In the genomic region with DNA sequence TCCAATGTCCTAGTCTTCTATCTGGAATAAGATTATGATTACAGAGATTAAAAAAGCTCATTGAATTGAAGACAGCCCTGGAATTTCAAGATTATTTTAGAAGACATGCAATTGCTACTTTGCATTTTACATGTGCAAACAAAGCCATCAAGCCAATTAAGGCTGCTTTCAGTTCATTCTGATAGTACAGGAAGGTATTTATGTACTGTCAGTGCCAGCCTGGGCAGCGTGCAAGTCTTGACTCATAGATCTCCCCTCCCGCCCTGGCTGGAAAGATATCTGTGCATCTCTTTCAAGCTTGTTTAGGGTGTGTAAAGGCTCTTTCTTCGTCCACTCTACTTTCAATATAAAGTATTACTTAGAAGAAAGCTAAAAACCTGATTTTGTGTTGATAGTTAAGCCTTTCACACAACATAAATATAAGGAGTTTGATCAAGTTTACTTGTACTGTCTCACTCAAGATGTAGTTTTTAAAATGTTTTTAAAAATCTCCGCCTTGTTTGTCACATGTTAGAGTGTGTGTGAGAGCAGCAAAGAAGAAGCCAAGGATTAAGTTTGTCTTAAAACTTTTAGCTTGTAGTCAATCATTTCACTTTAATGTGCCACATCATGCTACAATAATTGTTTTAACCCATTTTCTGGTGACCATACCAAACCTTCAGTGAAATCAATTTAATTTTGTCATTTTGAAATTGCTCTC, we compare ENCODE assay signal across 13 cellular contexts. TPM values are rescaled to one million over a fixed set of nuclear protein-coding genes. Genes with fewer than 3 reads are reported as not detected.
DNase-seq lines count a peak whose midpoint lies in the region; ATAC-seq, FAIRE-seq and TF ChIP-seq lines count a peak whose summit lies in the region.
"Had no signal": no experiment of that assay in that cellular context is flagged by ENCODE, and none has a peak within 500 bp of the region (broad histone marks: within the 10 kb centered on the region; RNA-seq: fewer than 3 reads in every experiment).

No MANE protein-coding gene starts in this region.

- no peak overlapping the region for H3K27ac ChIP-seq in foreskin keratinocyte
- H3K27ac ChIP-seq in psoas muscle = no peak overlapping the region
- no peak overlapping the region for H3K27ac ChIP-seq in dorsolateral prefrontal cortex

- no peaks in the 10 kb centered on the region for H3K4me1 ChIP-seq in foreskin keratinocyte
- H3K4me1 ChIP-seq in psoas muscle = no peaks in the 10 kb centered on the region

- ATAC-seq in GM21576 (IDR thresholded peaks at IDR 0.05; ENCODE audit: unreplicated experiment) = peak; percentile 84
- peak; percentile 95 for ATAC-seq in foreskin keratinocyte
- ATAC-seq in HG03342 (IDR thresholded peaks at IDR 0.05; ENCODE audit: unreplicated experiment) = no peak
- ATAC-seq in psoas muscle = no peak
- ATAC-seq: effector memory CD8-positive, alpha-beta T cell; natural killer cell treated with Interleukin-12 subunit alpha and Interleukin-12 subunit beta and Interleukin-15 and Interleukin-18, amount 100 ng/mL, for 72 hours had no signal

- no peaks in the 10 kb centered on the region for H3K36me3 ChIP-seq in psoas muscle (ENCODE audit: insufficient read depth in 1 of 2, low read depth in 1 of 2)

- FAIRE-seq in GM18507 (lab: Jason Lieb, UNC) = peak; percentile 44

- H3K9me3 ChIP-seq in psoas muscle = no peaks in the 10 kb centered on the region

- DNase-seq in GM18507 (ENCODE audit: extremely low spot score, insufficient read length, low read depth) (no peak), HT-29 (ENCODE audit: low spot score) (peak; percentile 34), foreskin keratinocyte (peak; percentile 15 to 44), psoas muscle (no peak), NCI-H226 (no peak), dorsolateral prefrontal cortex (no peak)
- DNase-seq: activated CD4-positive, alpha-beta T cell treated with anti-CD3 and anti-CD28 coated beads for 1 hour; CD4-positive, CD25-positive, alpha-beta regulatory T cell; effector memory CD8-positive, alpha-beta T cell; NCI-H1092 had no signal

- intact Hi-C loops in psoas muscle (cut with DNase I) = no loop called here
- intact Hi-C loops in dorsolateral prefrontal cortex (cut with DNase I) = no loop called here

- H3K27me3 ChIP-seq in foreskin keratinocyte (no peaks in the 10 kb centered on the region), psoas muscle (ENCODE audit: insufficient read depth in 3 of 3, low read length in 2 of 3) (peaks cover 0 to 4% (median 0%) of the 10 kb centered on the region in 3 donors), dorsolateral prefrontal cortex (no peaks in the 10 kb centered on the region)

- TF ChIP-seq CTCF in foreskin keratinocyte (conservative IDR thresholded peaks at IDR 0.05) = no peak
- no peak for TF ChIP-seq CTCF in psoas muscle (IDR thresholded peaks at IDR 0.05)
- TF ChIP-seq CTCF in dorsolateral prefrontal cortex (IDR thresholded peaks at IDR 0.05 in 54 of 56, conservative IDR thresholded peaks at IDR 0.05 in 2 of 56; ENCODE audit: low read depth in 1 of 56, partially characterized antibody in 56 of 56) = no peak

- H3K4me3 ChIP-seq in psoas muscle = no peak overlapping the region
- peak overlapping the region in 1 of 59 donors; percentile 6 for H3K4me3 ChIP-seq in dorsolateral prefrontal cortex

- WGBS in psoas muscle, 3 donors = 67 to 70% (median 68%) methylated on average over 4 of the region's 4 CpGs

RNA-seq across cellular contexts. Expression of gene LYPLAL1, which starts 13.6 kb away (rescaled TPM):
- 4.4 and 5.9 TPM in 2 replicates for total RNA-seq in HT-29 (2014; rRNA removed; shearing (Covaris generic))
- total RNA-seq in foreskin keratinocyte (11.1 and 16.8 TPM in 2 replicates), psoas muscle (10 to 100 TPM; 29.3 to 44.6 (median 36.9) TPM), dorsolateral prefrontal cortex (10 to 100 TPM; 32.7 to 64.3 (median 46.4) TPM)
- polyA plus RNA-seq in foreskin keratinocyte (24.7 and 30.0 TPM in 2 replicates), psoas muscle (10 to 100 TPM in 2 of 3 donors, 1 to 10 TPM in 1; 4.6 to 13.1 (median 11.3) TPM)

Comparison
In these comparisons a context has a peak if more than half of its experiments do, and no peak if none do; other contexts are left out.
1. DNase-seq: peak in HT-29 (single experiment) and foreskin keratinocyte (2 of 2); none in GM18507 (single experiment), psoas muscle (0 of 2), NCI-H226 (single experiment) and dorsolateral prefrontal cortex (0 of 10).
2. ATAC-seq: peak in GM21576 (single experiment) and foreskin keratinocyte (single experiment); none in HG03342 (single experiment) and psoas muscle (0 of 4).